ENCODE assay signal across 8 cellular contexts in the genomic region with DNA sequence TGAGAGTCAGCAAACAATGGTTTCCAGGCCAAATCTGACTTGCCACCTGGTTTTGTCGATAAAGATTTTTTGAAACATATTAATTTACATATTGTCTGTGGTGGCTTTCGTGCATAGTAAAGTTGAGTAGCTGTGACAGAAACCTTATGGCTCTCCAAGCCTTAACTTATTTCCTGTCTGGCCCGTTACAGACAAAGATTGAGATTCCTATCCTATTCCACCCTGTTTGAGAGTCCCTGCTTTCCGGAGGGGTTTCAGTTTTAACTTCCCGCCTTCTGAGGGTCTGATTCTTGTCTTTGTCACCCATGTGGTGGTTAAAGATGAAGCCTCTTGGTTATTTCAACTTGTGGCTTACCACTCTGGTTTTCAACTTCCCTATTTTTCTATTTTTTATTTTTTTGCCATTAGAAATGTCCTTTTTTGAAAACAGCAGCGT. TPM values are rescaled to one million over a fixed set of nuclear protein-coding genes. Genes with fewer than 3 reads are reported as not detected.
DNase-seq lines count a peak whose midpoint lies in the region; ATAC-seq, FAIRE-seq and TF ChIP-seq lines count a peak whose summit lies in the region.

No MANE protein-coding gene starts in this region.

- in situ Hi-C loops in GM12878 (cut with MboI): no loop called here

- TF ChIP-seq POLR2A in GM12878 (IDR thresholded peaks at IDR 0.05; ENCODE audit: low read depth, low read length) (no peak), thyroid gland (IDR thresholded peaks at IDR 0.05) (no peak)

- no peak for FAIRE-seq in GM12878 (lab: Jason Lieb, UNC)

- peaks cover 11% of the 10 kb centered on the region; the same call in 1 of the 2 replicates for H3F3A ChIP-seq in DOHH2 (ENCODE audit: control insufficient read depth, insufficient read depth)

- peak overlapping the region; percentile 85 for H3K4me2 ChIP-seq in DOHH2 (ENCODE audit: low read length)
- peak overlapping the region; percentile 89 for H3K4me2 ChIP-seq in GM12878 (ENCODE audit: control insufficient read depth, insufficient read depth)

- H4K20me1 ChIP-seq in DOHH2 (ENCODE audit: control insufficient read depth, insufficient read depth, low read depth, low read length) (peaks cover 15% of the 10 kb centered on the region; the same call in 1 of the 2 replicates), GM12878 (ENCODE audit: control insufficient read depth, insufficient read depth) (peaks cover 3% of the 10 kb centered on the region; the same call in 1 of the 2 replicates)

- BruUV-seq in GM12878 (replicated peaks; lab: Mats Ljungman, UMichigan): no TSS peak

- POLR2A ChIA-PET in GM12878 (lab: Charles Lee): interaction anchor here (1.3 to 5.4 kb wide), 2 partner anchors 8 to 9 kb away, joined by 3 to 31 read pairs; no protein-coding TSS in a partner anchor

- SMC1A ChIA-PET in GM12878 (lab: Charles Lee; ENCODE audit: uncharacterized antibody, unreplicated experiment): interaction anchor here (1.4 to 6.0 kb wide), 3 partner anchors 8 to 14 kb away, joined by 3 to 55 read pairs (median 27); no protein-coding TSS in a partner anchor

- CTCF ChIA-PET in GM12878 (lab: Yijun Ruan, JAX): interaction anchor here (1.1 to 3.8 kb wide), 4 partner anchors 9 to 688 kb away, joined by 3 to 17 read pairs (median 8); no protein-coding TSS in a partner anchor

- peak overlapping the region; percentile 75 for H3K27ac ChIP-seq in DOHH2 (ENCODE audit: low read depth, low read length)
- H3K27ac ChIP-seq in GM12878 (ENCODE audit: control insufficient read depth, insufficient read depth): peak overlapping the region; percentile 71
- H3K27ac ChIP-seq in thyroid gland: peak overlapping the region in 2 of 3 donors; percentile 0 to 1
- no peak overlapping the region for H3K27ac ChIP-seq in psoas muscle

- TF ChIP-seq CTCF in DOHH2 (IDR thresholded peaks at IDR 0.05; ENCODE audit: low read depth, low read length, poor library complexity, severe bottlenecking): no peak
- TF ChIP-seq CTCF in GM12878 (IDR thresholded peaks at IDR 0.05 in 2 of 3, conservative IDR thresholded peaks at IDR 0.05 in 1 of 3; ENCODE audit: control insufficient read depth in 2 of 3, extremely low read depth in 1 of 3, insufficient read depth in 1 of 3, low read depth in 3 of 3, low read length in 3 of 3): no peak
- no peak for TF ChIP-seq CTCF in thyroid gland (IDR thresholded peaks at IDR 0.05)
- TF ChIP-seq CTCF in psoas muscle (IDR thresholded peaks at IDR 0.05): no peak

- no peaks in the 10 kb centered on the region for H3K9me3 ChIP-seq in DOHH2 (ENCODE audit: control insufficient read depth, insufficient read depth, low read length)
- no peaks in the 10 kb centered on the region for H3K9me3 ChIP-seq in GM12878 (replicated peaks; ENCODE audit: control insufficient read depth, insufficient read depth, low read length)
- no peaks in the 10 kb centered on the region for H3K9me3 ChIP-seq in thyroid gland
- no peaks in the 10 kb centered on the region for H3K9me3 ChIP-seq in psoas muscle

- H3K36me3 ChIP-seq in DOHH2 (ENCODE audit: control insufficient read depth, low read length) (peaks cover 77% of the 10 kb centered on the region), GM12878 (ENCODE audit: control insufficient read depth in 2 of 2, insufficient read depth in 2 of 2, low read length in 1 of 2) (peaks cover 6 to 47% of the 10 kb centered on the region in 2 experiments), thyroid gland (peaks cover 0 to 3% of the 10 kb centered on the region in 2 donors), psoas muscle (ENCODE audit: insufficient read depth in 1 of 2, low read depth in 1 of 2) (peaks cover 3 to 13% of the 10 kb centered on the region in 2 donors)

- TF ChIP-seq RAD21 in GM12878 (IDR thresholded peaks at IDR 0.05; ENCODE audit: insufficient read depth, low read depth, low read length): no peak

- intact Hi-C loops in GM12878 (cut with micrococcal nuclease; ENCODE audit: unreplicated experiment) (loop anchor here (5.0 kb wide), 1 partner anchor 136 kb away; no protein-coding TSS in a partner anchor), thyroid gland (cut with DNase I) (no loop called here), left colon (cut with DNase I, micrococcal nuclease) (no loop called here), psoas muscle (cut with DNase I) (no loop called here)

- peaks cover 87% of the 10 kb centered on the region for H3K4me1 ChIP-seq in DOHH2 (ENCODE audit: control insufficient read depth, low read length)
- H3K4me1 ChIP-seq in GM12878 (ENCODE audit: control insufficient read depth, insufficient read depth, low read length): peaks cover 80% of the 10 kb centered on the region
- H3K4me1 ChIP-seq in thyroid gland: peaks cover 0 to 25% of the 10 kb centered on the region in 2 donors
- H3K4me1 ChIP-seq in psoas muscle: peaks cover 26% of the 10 kb centered on the region

- DNase-seq in GM12878 (ENCODE audit: low read depth, low spot score) (peak; percentile 55), thyroid gland (no peak), left colon (no peak), psoas muscle (no peak), cerebellar nuclear complex (lab: John Stamatoyannopoulos, UW) (no peak)

- peak overlapping the region; percentile 11 for H3K9ac ChIP-seq in GM12878 (ENCODE audit: control insufficient read depth, insufficient read depth, low read length)

- peak; percentile 48 for ATAC-seq in GM21367 (IDR thresholded peaks at IDR 0.05; ENCODE audit: unreplicated experiment)
- peak; percentile 40 for ATAC-seq in HG03565 (IDR thresholded peaks at IDR 0.05; ENCODE audit: unreplicated experiment)
- ATAC-seq in GM12878: peak; percentile 47
- no peak for ATAC-seq in left colon
- no peak for ATAC-seq in psoas muscle

- H3K27me3 ChIP-seq in DOHH2 (ENCODE audit: control insufficient read depth, low read length) (no peaks in the 10 kb centered on the region), GM12878 (replicated peaks in 1 of 2; ENCODE audit: control insufficient read depth in 2 of 2, insufficient read depth in 2 of 2, low read length in 1 of 2) (no peaks in the 10 kb centered on the region), thyroid gland (no peaks in the 10 kb centered on the region), psoas muscle (ENCODE audit: insufficient read depth in 3 of 3, low read length in 2 of 3) (no peaks in the 10 kb centered on the region)

- TF ChIP-seq EP300 in GM12878 (IDR thresholded peaks at IDR 0.05; ENCODE audit: borderline replicate concordance in 1 of 2, control insufficient read depth in 1 of 2, low read depth in 2 of 2, low read length in 2 of 2): peak; percentile 22 to 71; a peak in 2 of 4 replicates

- H3K9me2 ChIP-seq in DOHH2 (replicated peaks; ENCODE audit: control insufficient read depth, low read length): no peaks in the 10 kb centered on the region

- H3K79me2 ChIP-seq in DOHH2 (ENCODE audit: control insufficient read depth, low read length) (peaks cover 95% of the 10 kb centered on the region), GM12878 (ENCODE audit: control insufficient read depth, insufficient read depth, low read length) (peaks cover 95% of the 10 kb centered on the region)

- RAD21 ChIA-PET in GM12878 (lab: Charles Lee; ENCODE audit: unreplicated experiment): interaction anchor here (0.7 to 4.2 kb wide), 4 partner anchors 9 to 133 kb away, joined by 3 to 20 read pairs (median 4); no protein-coding TSS in a partner anchor

- 0% methylated on average over 6 of the region's 6 CpGs for WGBS in GM12878 (ENCODE audit: insufficient coverage, insufficient replicate concordance, low lambda C conversion rate, missing lambda C conversion rate)
- 83 to 87% methylated on average over 6 of the region's 6 CpGs for WGBS in thyroid gland, 2 donors
- WGBS in psoas muscle, 3 donors: 67 to 76% (median 72%) methylated on average over 6 of the region's 6 CpGs

- no peak overlapping the region for H2AFZ ChIP-seq in GM12878 (ENCODE audit: control insufficient read depth, low read depth, low read length)

- peak overlapping the region; percentile 66 for H3K4me3 ChIP-seq in DOHH2 (ENCODE audit: low read length)
- H3K4me3 ChIP-seq in GM12878: peak overlapping the region; percentile 62
- H3K4me3 ChIP-seq in thyroid gland (replicated peaks in 1 of 3): no peak overlapping the region
- no peak overlapping the region for H3K4me3 ChIP-seq in psoas muscle

TF ChIP-seq in GM12878, 131 proteins besides CTCF, POLR2A, EP300 and RAD21 (continues in another document):
- no peak for TF ChIP-seq GABPA (IDR thresholded peaks at IDR 0.05; ENCODE audit: low read depth)
- no peak for TF ChIP-seq NRF1 (conservative IDR thresholded peaks at IDR 0.05; ENCODE audit: low read depth, low read length)
- 0 out of 4 replicates have a peak, but pooled peaks of 1 of the 2 experiments have one; percentile 11 for TF ChIP-seq BHLHE40 (IDR thresholded peaks at IDR 0.05; ENCODE audit: borderline replicate concordance in 1 of 2, low read depth in 2 of 2, low read length in 1 of 2)
- TF ChIP-seq IRF4 (IDR thresholded peaks at IDR 0.05; ENCODE audit: low read depth, low read length): no peak

RNA-seq across cellular contexts. Expression of a gene that starts 11.4 kb away (rescaled TPM):
- 143 and 160 TPM in 2 replicates for total RNA-seq in GM12878 (2013; cell fraction: nucleolus; rRNA removed)
- total RNA-seq in GM12878 (2014; rRNA removed) (44.0 and 44.1 TPM in 2 replicates), GM12878 (2014; rRNA removed; fragmentation: Illumina TruSeq; extraction: Trizol) (31.6 and 35.0 TPM in 2 replicates), GM12878 (2021) (70.5 and 72.0 TPM in 2 replicates), thyroid gland (10 to 100 TPM; 18.0 to 42.7 (median 30.7) TPM), left colon (10 to 100 TPM; 24.1 TPM), psoas muscle (10 to 100 TPM; 12.4 to 20.4 (median 15.4) TPM)
- polyA plus RNA-seq in GM12878 (2011; ENCODE audit: low read depth): 7.2 TPM
- polyA plus RNA-seq in GM12878 (2011; rRNA removed) (34.1 and 44.0 TPM in 2 replicates), GM12878 (2014; fragmentation: Illumina TruSeq; extraction: Trizol) (22.2 and 22.6 TPM in 2 replicates), GM12878 (2014; fragmentation: Nextera tagmentation; extraction: Ambion mirVana) (1 to 10 TPM; 6.6 to 9.9 TPM), GM12878 (2014; rRNA removed) (25.8 and 41.0 TPM in 2 replicates), GM12878 (2016; fragmentation: Nextera tagmentation; extraction: Ambion mirVana) (10 to 100 TPM in 1 of 2 experiments, 1 to 10 TPM in 1; 7.2 to 40.8 TPM), psoas muscle (1 to 10 TPM; 2.3 to 8.2 (median 4.1) TPM)
- polyA plus RNA-seq in GM12878 (2011; cell fraction: cytosol; rRNA removed): 19.9 and 20.5 TPM in 2 replicates
- 32.5 and 35.2 TPM in 2 replicates for polyA plus RNA-seq in GM12878 (2011; cell fraction: nucleus; rRNA removed)
- 12.6 and 16.9 TPM in 2 replicates for polyA plus RNA-seq in GM12878 (2012)
- 32.6 and 45.4 TPM in 2 replicates for polyA minus RNA-seq in GM12878 (2011; rRNA and poly(A)+ RNA removed)
- polyA minus RNA-seq in GM12878 (2011; cell fraction: cytosol; rRNA and poly(A)+ RNA removed): 13.3 and 16.3 TPM in 2 replicates
- 50.4 and 91.6 TPM in 2 replicates for polyA minus RNA-seq in GM12878 (2011; cell fraction: nucleus; rRNA and poly(A)+ RNA removed)

Comparison
In these comparisons a context has a peak if more than half of its experiments do, and no peak if none do; other contexts are left out.
1. H3K4me3 ChIP-seq: peak in DOHH2 (single experiment) and GM12878 (single experiment); none in thyroid gland (0 of 3) and psoas muscle (single experiment).
2. ATAC-seq: peak in GM21367 (single experiment), HG03565 (single experiment) and GM12878 (single experiment); none in left colon (single experiment) and psoas muscle (0 of 4).